ENCODE assay signal across 9 cellular contexts in the genomic region with DNA sequence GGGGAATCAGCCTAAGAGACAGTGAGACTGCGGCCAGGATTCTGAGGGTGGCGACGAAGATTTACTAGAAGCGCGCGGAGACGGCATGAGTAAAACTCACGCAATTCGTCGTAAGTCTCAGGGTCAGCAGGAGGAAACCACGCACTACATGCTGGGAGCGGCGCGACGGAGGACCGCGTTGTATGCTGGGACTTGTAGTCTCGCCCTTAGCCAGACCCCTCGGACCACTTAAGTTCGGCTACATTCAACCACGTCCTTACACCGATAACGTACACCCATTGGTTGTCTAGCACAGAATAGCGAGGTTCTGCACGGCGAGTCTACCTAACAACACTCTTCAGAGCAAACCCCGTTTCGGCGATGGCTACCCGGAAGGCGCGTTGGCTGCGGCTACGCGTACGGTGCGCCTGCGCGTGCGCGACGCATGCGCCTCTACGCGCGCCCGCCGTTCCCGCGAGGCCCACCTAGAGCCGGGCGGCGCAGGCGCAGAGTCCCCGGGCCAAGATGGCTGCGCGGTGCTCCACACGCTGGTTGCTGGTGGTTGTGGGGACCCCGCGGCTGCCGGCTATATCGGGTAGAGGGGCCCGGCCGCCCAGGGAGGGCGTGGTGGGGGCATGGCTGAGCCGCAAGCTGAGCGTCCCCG. TPM values are rescaled to one million over a fixed set of nuclear protein-coding genes. Genes with fewer than 3 reads are reported as not detected.
DNase-seq lines count a peak whose midpoint lies in the region; ATAC-seq, FAIRE-seq and TF ChIP-seq lines count a peak whose summit lies in the region.
"Had no signal": no experiment of that assay in that cellular context is flagged by ENCODE, and none has a peak within 500 bp of the region (broad histone marks: within the 10 kb centered on the region; RNA-seq: fewer than 3 reads in every experiment).

TSS of gene DNAJA3 (plus strand) at position 491 of the 643 bp plus-strand sequence. CDS start at position 505, 14 bp downstream.

- peak; percentile 95 for TF ChIP-seq POLR2A in GM19193 (IDR thresholded peaks at IDR 0.05; ENCODE audit: extremely low read depth, insufficient read depth, insufficient read length)

- DNase-seq in Ammon's horn (ENCODE audit: low spot score) (peak; percentile 98), NCI-H460 (ENCODE audit: extremely low read depth, low read depth) (peak; percentile 96), cerebellar cortex (ENCODE audit: low spot score) (peak; percentile 97), keratinocyte (ENCODE audit: low read depth, low spot score) (peak; percentile 59)
- peak; percentile 95 for DNase-seq in activated CD4-positive, CD25-positive, alpha-beta regulatory T cell treated with anti-CD3 and anti-CD28 coated beads, Interleukin-2, amount 50 U/mL, for 72 hours
- DNase-seq in stimulated activated CD4-positive, alpha-beta T cell treated with anti-CD3 and anti-CD28 coated beads, Interleukin-12 subunit alpha, Interleukin-12 subunit beta, amount 100 ng/mL, for 48 hours (ENCODE audit: low read depth in 2 of 3, low spot score in 1 of 3): peak; percentile 80 to 89 (median 84)

- H3K9ac ChIP-seq in keratinocyte (ENCODE audit: control insufficient read depth, extremely low read depth, insufficient read depth, low read length): peak within 1 kb of the TSS; percentile 94

- peak within 1 kb of the TSS; percentile 99 for H3K4me2 ChIP-seq in keratinocyte (ENCODE audit: control insufficient read depth, extremely low read depth, insufficient read depth, low read depth, low read length)

- no peaks in the 10 kb centered on the region for H3K9me3 ChIP-seq in keratinocyte (ENCODE audit: control insufficient read depth, low read depth, low read length)

- dilution Hi-C loops in keratinocyte (cut with MboI; ENCODE audit: extremely low pct_ligation_motif_present, low sequenced_read_pairs): no loop called here

- TF ChIP-seq CTCF in keratinocyte (optimal IDR thresholded peaks at IDR 0.05 in 1 of 3, IDR thresholded peaks at IDR 0.05 in 1 of 3, conservative IDR thresholded peaks at IDR 0.05 in 1 of 3; ENCODE audit: extremely low read depth in 1 of 3, insufficient read depth in 2 of 3, low read length in 3 of 3): no peak

- peaks cover 0 to 6% of the 10 kb centered on the region in 2 experiments for H3K36me3 ChIP-seq in keratinocyte (ENCODE audit: control insufficient read depth in 2 of 2, extremely low read depth in 1 of 2, insufficient read depth in 2 of 2, low read length in 2 of 2)

- no peaks in the 10 kb centered on the region for H3K27me3 ChIP-seq in keratinocyte (ENCODE audit: control insufficient read depth, extremely low read depth, insufficient read depth, low read length)

- H3K4me3 ChIP-seq in keratinocyte (ENCODE audit: control insufficient read depth in 2 of 3, extremely low read depth in 1 of 3, insufficient read depth in 2 of 3, low read depth in 1 of 3, low read length in 3 of 3): peak within 1 kb of the TSS; percentile 91 to 99 (median 95)

- FAIRE-seq in keratinocyte (lab: Jason Lieb, UNC): peak; percentile 75
- FAIRE-seq: endometrium had no signal

- peak within 1 kb of the TSS; percentile 99 for H3K27ac ChIP-seq in keratinocyte (ENCODE audit: control insufficient read depth, insufficient read depth, low read length)

- H4K20me1 ChIP-seq in keratinocyte (ENCODE audit: control insufficient read depth, extremely low read depth, insufficient read depth, low read length): no peaks in the 10 kb centered on the region

- no peaks in the 10 kb centered on the region for H3K9me1 ChIP-seq in keratinocyte (ENCODE audit: control insufficient read depth, extremely low read depth, insufficient read depth, low read length)

- H3K79me2 ChIP-seq in keratinocyte (ENCODE audit: control insufficient read depth, insufficient read depth, low read length): peaks cover 47% of the 10 kb centered on the region

- H3K4me1 ChIP-seq in keratinocyte (ENCODE audit: control insufficient read depth, extremely low read depth, insufficient read depth, low read length): peaks cover 21% of the 10 kb centered on the region

- peak within 1 kb of the TSS; percentile 100 for H2AFZ ChIP-seq in keratinocyte (ENCODE audit: control insufficient read depth, low read length)

- ATAC-seq in HG03432 (IDR thresholded peaks at IDR 0.05; ENCODE audit: unreplicated experiment): peak; percentile 87

RNA-seq across cellular contexts. Expression of gene DNAJA3, which starts in this region (rescaled TPM):
- total RNA-seq in NCI-H460 (2014; rRNA removed; shearing (Covaris generic)): 210 and 214 TPM in 2 replicates
- polyA plus RNA-seq in NCI-H460 (2014; cell fraction: nucleus; rRNA removed): 255 and 278 TPM in 2 replicates
- 43.5 to 54.6 TPM (median 48.4 TPM) in 3 replicates for polyA plus RNA-seq in keratinocyte
- polyA plus RNA-seq in keratinocyte (2011; ENCODE audit: low read depth): 32.9 TPM
- 39.3 and 41.1 TPM in 2 replicates for polyA plus RNA-seq in keratinocyte (2011; cell fraction: cytosol; rRNA removed)
- 75.6 and 78.0 TPM in 2 replicates for polyA plus RNA-seq in keratinocyte (2011; cell fraction: nucleus; rRNA removed)
- 39.8 and 45.5 TPM in 2 replicates for polyA plus RNA-seq in keratinocyte (2012; ENCODE audit: low replicate concordance)
- 26.4 to 38.6 TPM (median 28.6 TPM) in 3 replicates for polyA minus RNA-seq in keratinocyte
- polyA minus RNA-seq in keratinocyte (2011; cell fraction: cytosol; rRNA and poly(A)+ RNA removed): 37.4 TPM
- 25.9 and 31.3 TPM in 2 replicates for polyA minus RNA-seq in keratinocyte (2011; cell fraction: nucleus; rRNA and poly(A)+ RNA removed)

Comparison
In these comparisons a context has a peak if more than half of its experiments do, and no peak if none do; other contexts are left out.
1. Peak in every context shown above with its lines: DNase-seq, ATAC-seq, H3K4me3 ChIP-seq and H3K27ac ChIP-seq.